Comparison of ENCODE assay signal across 23 cellular contexts in the genomic region with DNA sequence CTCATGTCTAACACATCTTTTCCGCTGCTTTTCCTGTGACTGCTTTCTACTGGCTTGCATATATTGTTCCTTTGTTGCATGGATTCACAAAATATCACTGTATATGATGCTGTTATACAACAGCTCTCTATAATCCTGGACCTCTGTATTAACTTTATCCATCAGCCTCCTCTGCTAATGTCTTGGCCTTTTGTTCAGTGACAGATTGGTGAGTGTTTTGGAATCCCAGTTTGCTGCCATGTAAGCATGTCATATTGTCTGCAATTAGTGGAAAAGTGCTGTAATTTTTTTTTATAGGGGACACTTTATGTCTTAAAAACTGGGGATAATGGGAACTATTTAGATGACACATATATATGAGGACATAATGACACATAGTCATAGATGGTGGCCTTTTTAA. TPM values are rescaled to one million over a fixed set of nuclear protein-coding genes. Genes with fewer than 3 reads are reported as not detected.
A peak's percentile ranks its signal among the peaks of the same experiment; 100 is the strongest.
DNase-seq lines count a peak whose midpoint lies in the region; ATAC-seq, FAIRE-seq and TF ChIP-seq lines count a peak whose summit lies in the region.
"Had no signal": no experiment of that assay in that cellular context is flagged by ENCODE, and none has a peak within 500 bp of the region (broad histone marks: within the 10 kb centered on the region; RNA-seq: fewer than 3 reads in every experiment).

No MANE protein-coding gene starts in this region.

- H3K27me3 ChIP-seq in adipocyte (replicated peaks; ENCODE audit: control insufficient read depth, insufficient read depth, low read length) (no peaks in the 10 kb centered on the region), neural cell (ENCODE audit: insufficient read depth, low read depth, low read length) (no peaks in the 10 kb centered on the region)
- H3K27me3 ChIP-seq: BLaER1 treated with 17β-estradiol and CSF1 and Interleukin-3, amounts not matched to agents 10 nM and 100 nM had no signal

- H3K4me2 ChIP-seq in neural cell (ENCODE audit: low read length) = peak overlapping the region; percentile 91
- H3K4me2 ChIP-seq: A549 had no signal

- no peak for DNase-seq in adipocyte (ENCODE audit: low read depth)
- peak; percentile 9 for DNase-seq in cerebellum (ENCODE audit: low spot score)
- DNase-seq in Right ventricle myocardium inferior (ENCODE audit: missing footprints) = no peak
- DNase-seq in D721Med (ENCODE audit: insufficient read length, low spot score) = no peak
- no peak for DNase-seq in NCI-H2029 (lab: John Stamatoyannopoulos, UW)
- DNase-seq: 8988T; ACHN; AML-193; BE2C; CD4-positive, alpha-beta T cell; CD8-positive, alpha-beta memory T cell; DMS79 treated with DMSO at 0.1 percent for 48 hours; GM23248; H7; HCEC 1CT had no signal

- ATAC-seq in Right ventricle myocardium inferior = no peak
- no peak for ATAC-seq in GM21619 (IDR thresholded peaks at IDR 0.05; ENCODE audit: unreplicated experiment)

- H3K9me3 ChIP-seq in adipocyte (ENCODE audit: control insufficient read depth, low read length) (no peaks in the 10 kb centered on the region), neural cell (ENCODE audit: low read length) (no peaks in the 10 kb centered on the region)
- H3K9me3 ChIP-seq: A549, BE2C had no signal

- H3K27ac ChIP-seq in neural cell (ENCODE audit: low read length) = no peak overlapping the region
- H3K27ac ChIP-seq: A549; BLaER1 treated with 17β-estradiol and CSF1 and Interleukin-3, amounts not matched to agents 10 nM and 100 nM; GM23248 had no signal

- H2AFZ ChIP-seq in neural cell (ENCODE audit: low read depth, low read length) = no peak overlapping the region
- H2AFZ ChIP-seq: GM23248 had no signal

- no peak for TF ChIP-seq RAD21 in neural cell (conservative IDR thresholded peaks at IDR 0.05)

- no peaks in the 10 kb centered on the region for H3K36me3 ChIP-seq in adipocyte (ENCODE audit: control insufficient read depth, insufficient read depth, low read length, severe bottlenecking)
- no peaks in the 10 kb centered on the region for H3K36me3 ChIP-seq in neural cell (ENCODE audit: insufficient read depth, low read length)
- H3K36me3 ChIP-seq: BE2C; BLaER1 treated with 17β-estradiol and CSF1 and Interleukin-3, amounts not matched to agents 10 nM and 100 nM had no signal

- intact Hi-C loops in Right ventricle myocardium inferior (cut with DNase I) = no loop called here

- no peaks in the 10 kb centered on the region for H3K9me2 ChIP-seq in neural cell (ENCODE audit: insufficient read depth, low read length)

- no peaks in the 10 kb centered on the region for H3K4me1 ChIP-seq in adipocyte (ENCODE audit: control insufficient read depth, insufficient read depth, low read length)
- H3K4me1 ChIP-seq: A549, BE2C had no signal

- H3K9ac ChIP-seq in adipocyte (ENCODE audit: low read length) (no peak overlapping the region), neural cell (ENCODE audit: low read length) (peak overlapping the region; percentile 24)
- H3K9ac ChIP-seq: BLaER1 treated with 17β-estradiol and CSF1 and Interleukin-3, amounts not matched to agents 10 nM and 100 nM; GM23248 had no signal

- H3K4me3 ChIP-seq in adipocyte (ENCODE audit: low read length) (peak overlapping the region; percentile 10), neural cell (ENCODE audit: low read length) (peak overlapping the region; percentile 91)
- H3K4me3 ChIP-seq: A549; BLaER1 treated with 17β-estradiol and CSF1 and Interleukin-3, amounts not matched to agents 10 nM and 100 nM; GM23248 had no signal

- TF ChIP-seq EP300 in neural cell (conservative IDR thresholded peaks at IDR 0.05; ENCODE audit: poor library complexity, severe bottlenecking) = no peak

- TF ChIP-seq CTCF in neural cell (IDR thresholded peaks at IDR 0.05; ENCODE audit: poor library complexity, severe bottlenecking) (no peak), D721Med (IDR thresholded peaks at IDR 0.05; ENCODE audit: insufficient read depth, missing control alignments) (no peak)

- H3F3A ChIP-seq in neural cell (ENCODE audit: insufficient read depth, low read length, poor library complexity, severe bottlenecking) = no peaks in the 10 kb centered on the region

- peaks cover 15% of the 10 kb centered on the region for H3K79me2 ChIP-seq in neural cell (replicated peaks; ENCODE audit: insufficient read depth, low read length)

- FAIRE-seq in D721Med (lab: Jason Lieb, UNC) = no peak
- FAIRE-seq: A549, G401.6, GM12892, H1 had no signal

- H4K20me1 ChIP-seq in neural cell (ENCODE audit: insufficient read depth) = no peaks in the 10 kb centered on the region
- H4K20me1 ChIP-seq: BLaER1 treated with 17β-estradiol and CSF1 and Interleukin-3, amounts not matched to agents 10 nM and 100 nM had no signal

TF ChIP-seq in neural cell, 6 proteins besides CTCF, POLR2A, EP300 and RAD21:
- TF ChIP-seq SMC3 (conservative IDR thresholded peaks at IDR 0.05; ENCODE audit: poor library complexity) (no peak), MXI1 (conservative IDR thresholded peaks at IDR 0.05; ENCODE audit: poor library complexity, severe bottlenecking) (no peak), REST (IDR thresholded peaks at IDR 0.05; ENCODE audit: borderline replicate concordance) (no peak), POLR2AphosphoS5 (IDR thresholded peaks at IDR 0.05) (no peak), EZH2 (IDR thresholded peaks at IDR 0.05; ENCODE audit: borderline replicate concordance, insufficient read depth, low read length, poor library complexity, severe bottlenecking) (no peak), TAF1 (IDR thresholded peaks at IDR 0.05; ENCODE audit: low read depth) (no peak)

RNA-seq across cellular contexts. Expression of gene RIMS1, which starts 3.0 kb away (rescaled TPM):
- 247 TPM for total RNA-seq in cerebellum
- polyA plus RNA-seq in neural cell = 17.8 and 21.7 TPM in 2 replicates
- 203 and 226 TPM in 2 replicates for polyA minus RNA-seq in neural cell
- 1.3 TPM for total RNA-seq in Right ventricle myocardium inferior
- total RNA-seq: CD4-positive, alpha-beta T cell; CD8-positive, alpha-beta memory T cell had no signal
- polyA plus RNA-seq: CD14-positive monocyte; CD8-positive, alpha-beta memory T cell had no signal

Comparison
In these comparisons a context has a peak if more than half of its experiments do, and no peak if none do; other contexts are left out.
1. RNA of gene RIMS1, which starts 3.0 kb away (total RNA-seq): 247 TPM in cerebellum (single experiment); 1.3 TPM in Right ventricle myocardium inferior (single experiment); every median in the first group is over 100 times any median in the second.